Comparison of ENCODE assay signal across 18 cellular contexts in the genomic region with DNA sequence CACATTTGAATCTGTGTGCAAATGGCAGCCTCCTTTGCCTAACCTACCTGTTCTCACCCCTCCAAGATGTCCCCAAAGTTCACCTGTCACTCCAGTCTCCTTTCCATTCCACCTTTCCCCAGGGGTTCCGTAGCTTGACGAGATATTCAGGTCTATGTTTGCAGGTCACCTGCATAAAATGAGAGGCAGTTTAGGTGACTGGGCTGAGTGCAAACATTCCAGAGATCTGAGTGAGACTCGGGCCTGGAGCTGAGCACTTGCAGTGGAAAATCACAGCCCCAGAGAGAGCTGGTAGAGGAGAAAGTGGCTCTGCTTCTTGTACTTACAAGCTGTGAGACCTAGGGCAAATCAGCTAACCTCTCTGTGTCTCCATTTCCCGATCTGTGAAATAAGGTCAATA. TPM values are rescaled to one million over a fixed set of nuclear protein-coding genes. Genes with fewer than 3 reads are reported as not detected.
DNase-seq lines count a peak whose midpoint lies in the region; ATAC-seq and TF ChIP-seq lines count a peak whose summit lies in the region.
"Had no signal": no experiment of that assay in that cellular context is flagged by ENCODE, and none has a peak within 500 bp of the region (broad histone marks: within the 10 kb centered on the region; RNA-seq: fewer than 3 reads in every experiment).

No MANE protein-coding gene starts in this region.

- no peak for TF ChIP-seq CTCF in foreskin keratinocyte (conservative IDR thresholded peaks at IDR 0.05)
- TF ChIP-seq CTCF in activated CD8-positive, alpha-beta T cell treated with anti-CD3 and anti-CD28 coated beads for 36 hours (IDR thresholded peaks at IDR 0.05), result no peak

- H3K4me2 ChIP-seq in trophoblast cell (ENCODE audit: low read length), result no peak overlapping the region
- H3K4me2 ChIP-seq: BLaER1 treated with 17β-estradiol and CSF1 and Interleukin-3, amounts not matched to agents 10 nM and 100 nM had no signal

- ATAC-seq in Right ventricle myocardium inferior (no peak), foreskin keratinocyte (peak; percentile 59), GM19452 (IDR thresholded peaks at IDR 0.05; ENCODE audit: unreplicated experiment) (no peak)
- no peak for ATAC-seq in activated CD8-positive, alpha-beta T cell treated with anti-CD3 and anti-CD28 coated beads for 36 hours

- H2BK120ac ChIP-seq in trophoblast cell (ENCODE audit: insufficient read depth, low read length, poor library complexity), result no peak overlapping the region

- H3K79me2 ChIP-seq in trophoblast cell (ENCODE audit: control insufficient read depth, insufficient read depth, low read length, poor library complexity), result no peaks in the 10 kb centered on the region

- no peak overlapping the region for H2AK5ac ChIP-seq in trophoblast cell (ENCODE audit: low read length)

- no peaks in the 10 kb centered on the region for H3K36me3 ChIP-seq in trophoblast cell (ENCODE audit: control insufficient read depth in 1 of 2, insufficient read depth in 2 of 2, low read length in 2 of 2)
- H3K36me3 ChIP-seq: HAP-1 had no signal

- H3K36me3 Mint-ChIP-seq in activated CD8-positive, alpha-beta T cell treated with anti-CD3 and anti-CD28 coated beads for 36 hours (ENCODE audit: low read depth), result no peaks in the 10 kb centered on the region
- H3K36me3 Mint-ChIP-seq: CD8-positive, alpha-beta memory T cell had no signal

- no peak overlapping the region for H2BK12ac ChIP-seq in trophoblast cell (ENCODE audit: low read length)

- no peak overlapping the region for H3K4ac ChIP-seq in trophoblast cell (ENCODE audit: low read depth, low read length)

- intact Hi-C loops in cardiac septum (cut with DNase I) (no loop called here), Right ventricle myocardium inferior (cut with DNase I) (no loop called here)
- intact Hi-C loops in activated CD8-positive, alpha-beta T cell treated with anti-CD3 and anti-CD28 coated beads for 36 hours (cut with micrococcal nuclease), result no loop called here

- no peak overlapping the region for H3K9ac ChIP-seq in trophoblast cell (ENCODE audit: low read length)
- H3K9ac ChIP-seq: BLaER1 treated with 17β-estradiol and CSF1 and Interleukin-3, amounts not matched to agents 10 nM and 100 nM had no signal

- H3K27me3 Mint-ChIP-seq in activated CD8-positive, alpha-beta T cell treated with anti-CD3 and anti-CD28 coated beads for 36 hours, result no peaks in the 10 kb centered on the region
- H3K27me3 Mint-ChIP-seq: IgD-negative memory B cell had no signal

- no peak overlapping the region for H4K12ac ChIP-seq in trophoblast cell (ENCODE audit: low read depth, low read length)

- no peak overlapping the region for H4K8ac ChIP-seq in trophoblast cell (ENCODE audit: low read depth, low read length)

- H3K9me3 ChIP-seq in trophoblast cell (ENCODE audit: insufficient read depth, low read depth, low read length), result peaks cover 2% of the 10 kb centered on the region
- H3K9me3 ChIP-seq: HAP-1 had no signal

- no peaks in the 10 kb centered on the region for H3K79me1 ChIP-seq in trophoblast cell (ENCODE audit: low read length)

- no peaks in the 10 kb centered on the region for H3K4me1 Mint-ChIP-seq in activated CD8-positive, alpha-beta T cell treated with anti-CD3 and anti-CD28 coated beads for 36 hours (ENCODE audit: low read depth)
- H3K4me1 Mint-ChIP-seq: CD8-positive, alpha-beta memory T cell had no signal

- POLR2A ChIA-PET in activated CD8-positive, alpha-beta T cell treated with anti-CD3 and anti-CD28 coated beads for 36 hours (lab: Charles Lee), result no interaction called here

- no peak overlapping the region for H4K91ac ChIP-seq in trophoblast cell (ENCODE audit: low read depth, low read length)

- CTCF ChIA-PET in activated CD8-positive, alpha-beta T cell treated with anti-CD3 and anti-CD28 coated beads for 36 hours (lab: Charles Lee), result interaction anchor here (1.5 kb wide), 1 partner anchor 136 kb away, joined by 5 read pairs; no protein-coding TSS in a partner anchor

- no CpG with 5 or more reads among the region's 4 CpGs for WGBS in trophoblast cell (ENCODE audit: extremely low coverage, insufficient coverage, insufficient read length)

- H3K18ac ChIP-seq in trophoblast cell (ENCODE audit: low read length), result no peak overlapping the region

- no peak overlapping the region for H3K14ac ChIP-seq in trophoblast cell (ENCODE audit: low read length)

- H3K27me3 ChIP-seq in foreskin keratinocyte, result peaks cover 2% of the 10 kb centered on the region
- no peaks in the 10 kb centered on the region for H3K27me3 ChIP-seq in trophoblast cell (ENCODE audit: insufficient read depth, low read length)
- H3K27me3 ChIP-seq: BLaER1 treated with 17β-estradiol and CSF1 and Interleukin-3, amounts not matched to agents 10 nM and 100 nM had no signal

- H2BK5ac ChIP-seq in trophoblast cell (ENCODE audit: low read depth, low read length, poor library complexity), result no peak overlapping the region

- no peak overlapping the region for H3K4me3 Mint-ChIP-seq in activated CD8-positive, alpha-beta T cell treated with anti-CD3 and anti-CD28 coated beads for 36 hours
- H3K4me3 Mint-ChIP-seq: CD8-positive, alpha-beta memory T cell; IgD-negative memory B cell had no signal

- no peak overlapping the region for H3K23ac ChIP-seq in trophoblast cell (ENCODE audit: low read length)

- H2AFZ ChIP-seq in trophoblast cell (ENCODE audit: insufficient read depth, low read length, poor library complexity), result no peak overlapping the region

- peak overlapping the region; percentile 30 for H3K27ac ChIP-seq in foreskin keratinocyte
- H3K27ac ChIP-seq in trophoblast cell (ENCODE audit: low read depth, low read length), result peak overlapping the region; percentile 29
- H3K27ac ChIP-seq: BLaER1 treated with 17β-estradiol and CSF1 and Interleukin-3, amounts not matched to agents 10 nM and 100 nM; HL-60 had no signal

- H3K4me1 ChIP-seq in foreskin keratinocyte, result peaks cover 10% of the 10 kb centered on the region
- H3K4me1 ChIP-seq in trophoblast cell (ENCODE audit: control insufficient read depth in 1 of 2, insufficient read depth in 2 of 2, low read length in 2 of 2), result peaks cover 3 to 8% of the 10 kb centered on the region in 2 experiments
- H3K4me1 ChIP-seq: BLaER1 treated with 17β-estradiol and CSF1 and Interleukin-3, amounts not matched to agents 10 nM and 100 nM; HAP-1 had no signal

- no peak overlapping the region for H3K4me3 ChIP-seq in trophoblast cell (ENCODE audit: low read depth, low read length)
- H3K4me3 ChIP-seq: BLaER1 treated with 17β-estradiol and CSF1 and Interleukin-3, amounts not matched to agents 10 nM and 100 nM; HAP-1 had no signal

- peak; percentile 5 for DNase-seq in cardiac septum (ENCODE audit: low spot score)
- DNase-seq in Right ventricle myocardium inferior (ENCODE audit: missing footprints), result no peak
- peak; percentile 33 to 72 for DNase-seq in foreskin keratinocyte
- DNase-seq in trophoblast cell, result peak; percentile 28 to 58
- DNase-seq in NCI-H146 (lab: John Stamatoyannopoulos, UW), result no peak
- no peak for DNase-seq in activated CD8-positive, alpha-beta T cell treated with anti-CD3 and anti-CD28 coated beads for 36 hours
- DNase-seq: CD8-positive, alpha-beta memory T cell; DMS79 treated with DMSO at 0.1 percent for 48 hours; Kasumi-1; NCI-H1105 treated with DMSO at 0.1 percent for 48 hours; NCI-H187 treated with DMSO at 0.1 percent for 48 hours; NCI-H446 treated with DMSO at 0.1 percent for 48 hours; NCI-H748 treated with DMSO at 0.1 percent for 48 hours had no signal

- no peak overlapping the region for H3K27ac Mint-ChIP-seq in activated CD8-positive, alpha-beta T cell treated with anti-CD3 and anti-CD28 coated beads for 36 hours
- H3K27ac Mint-ChIP-seq: CD8-positive, alpha-beta memory T cell had no signal

- no peaks in the 10 kb centered on the region for H3K9me3 Mint-ChIP-seq in activated CD8-positive, alpha-beta T cell treated with anti-CD3 and anti-CD28 coated beads for 36 hours
- H3K9me3 Mint-ChIP-seq: CD8-positive, alpha-beta memory T cell; IgD-negative memory B cell had no signal

RNA-seq across cellular contexts. Expression of gene CAPN14, which starts 20.1 kb away (rescaled TPM):
- total RNA-seq in cardiac septum (0.16 TPM), Right ventricle myocardium inferior (0.35 TPM), foreskin keratinocyte (0.31 and 0.35 TPM in 2 replicates)
- polyA plus RNA-seq in foreskin keratinocyte, result 0.11 and 0.12 TPM in 2 replicates
- 0.64 and 0.81 TPM in 2 replicates for polyA plus RNA-seq in trophoblast cell (2013)
- total RNA-seq in activated CD8-positive, alpha-beta T cell treated with anti-CD3 and anti-CD28 coated beads for 36 hours, result under 1 TPM; 0.59 to 0.69 TPM

RNA-seq across cellular contexts. Expression of gene EHD3, which starts 36.8 kb away (rescaled TPM):
- total RNA-seq in cardiac septum, result 26.6 TPM
- total RNA-seq in Right ventricle myocardium inferior, result 27.9 TPM
- total RNA-seq in foreskin keratinocyte, result 12.4 and 13.2 TPM in 2 replicates
- 6.5 and 6.8 TPM in 2 replicates for polyA plus RNA-seq in foreskin keratinocyte
- polyA plus RNA-seq in trophoblast cell (2013), result 26.5 and 29.5 TPM in 2 replicates
- under 1 TPM; 0.54 to 0.60 TPM for total RNA-seq in activated CD8-positive, alpha-beta T cell treated with anti-CD3 and anti-CD28 coated beads for 36 hours

RNA-seq across cellular contexts. Expression of gene GALNT14, which starts 58.9 kb away (rescaled TPM):
- 0.48 TPM for total RNA-seq in cardiac septum
- total RNA-seq in Right ventricle myocardium inferior, result 0.38 TPM
- 42.0 and 46.3 TPM in 2 replicates for total RNA-seq in foreskin keratinocyte
- polyA plus RNA-seq in foreskin keratinocyte, result 44.7 and 50.6 TPM in 2 replicates
- polyA plus RNA-seq in trophoblast cell (2013), result 0.69 and 0.81 TPM in 2 replicates
- total RNA-seq in activated CD8-positive, alpha-beta T cell treated with anti-CD3 and anti-CD28 coated beads for 36 hours, result 1 to 10 TPM; 1.1 to 1.9 TPM
- polyA plus RNA-seq: CD8-positive, alpha-beta memory T cell had no signal

Comparison
In these comparisons a context has a peak if more than half of its experiments do, and no peak if none do; other contexts are left out.
1. DNase-seq: peak in cardiac septum (single experiment), foreskin keratinocyte (2 of 2) and trophoblast cell (2 of 2); none in Right ventricle myocardium inferior (single experiment), NCI-H146 (single experiment) and activated CD8-positive, alpha-beta T cell treated with anti-CD3 and anti-CD28 coated beads for 36 hours (single experiment).
2. RNA of gene GALNT14, which starts 58.9 kb away (total RNA-seq): 42.0 to 46.3 TPM in foreskin keratinocyte; 1.1 to 1.9 TPM in activated CD8-positive, alpha-beta T cell treated with anti-CD3 and anti-CD28 coated beads for 36 hours, 0.48 TPM in cardiac septum (single experiment) and 0.38 TPM in Right ventricle myocardium inferior (single experiment); every median in the first group is over 10 times any median in the second.